8 cellular contexts compared by ENCODE assay signal in the genomic region with DNA sequence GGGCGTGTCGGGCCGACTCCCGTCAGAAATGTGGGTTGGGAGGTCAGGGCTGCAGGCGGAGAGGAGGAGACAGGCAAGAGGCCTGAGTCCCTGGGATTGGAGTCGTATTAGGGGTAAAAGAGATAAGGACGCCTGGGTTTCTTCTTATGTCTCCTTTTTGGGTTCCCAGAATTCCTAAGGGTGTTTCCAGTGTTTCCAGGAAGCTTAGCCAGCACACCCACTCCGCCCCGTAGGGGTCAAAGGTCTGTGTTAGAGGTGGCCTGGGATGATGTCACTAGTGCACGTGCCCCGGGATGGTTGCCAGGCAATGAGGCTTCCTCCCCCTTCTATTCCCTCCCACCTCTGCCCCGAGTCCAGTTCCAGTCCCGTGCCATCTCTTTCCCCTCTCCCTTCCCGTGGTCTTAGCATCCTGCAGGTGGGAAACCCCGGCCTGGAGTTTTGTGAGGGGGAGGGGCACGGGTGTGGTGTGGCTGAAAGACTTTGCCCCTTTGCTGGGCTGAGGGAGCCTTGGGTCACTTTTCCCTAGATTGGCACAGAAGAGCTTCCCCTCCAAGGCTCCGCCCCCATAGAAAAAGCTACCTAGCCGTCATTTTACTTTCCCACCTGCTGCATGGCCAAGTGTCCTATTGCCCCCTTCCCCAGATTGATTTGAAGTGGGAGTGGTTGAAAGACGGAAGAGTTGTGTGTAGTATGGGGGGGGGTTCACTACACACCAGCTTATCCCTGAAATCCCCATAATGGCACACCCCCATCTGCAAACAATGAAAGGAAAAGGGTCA. TPM values are rescaled to one million over a fixed set of nuclear protein-coding genes. Genes with fewer than 3 reads are reported as not detected.
DNase-seq lines count a peak whose midpoint lies in the region; ATAC-seq and TF ChIP-seq lines count a peak whose summit lies in the region.

No MANE protein-coding gene starts in this region.

- DNase-seq in BE2C, result peak; percentile 91
- DNase-seq in NCI-H524 (lab: John Stamatoyannopoulos, UW), result peak; percentile 84 to 89
- peak; percentile 46 to 67 for DNase-seq in activated CD4-positive, alpha-beta T cell treated with anti-CD3 and anti-CD28 coated beads for 4 hours
- DNase-seq in stimulated activated CD4-positive, alpha-beta T cell treated with anti-CD3 and anti-CD28 coated beads, Interleukin-2, amount 100 ng/mL, for 48 hours, result peak; percentile 46 to 58

- H3K9me3 ChIP-seq in BE2C (no peaks in the 10 kb centered on the region), ectodermal cell (ENCODE audit: control insufficient read depth, low read length) (no peaks in the 10 kb centered on the region), liver (ENCODE audit: control insufficient read depth in 4 of 4, low read length in 3 of 4) (no peaks in the 10 kb centered on the region)

- TF ChIP-seq RAD21 in liver (IDR thresholded peaks at IDR 0.05), result peak; percentile 41 to 56

- H3K27me3 ChIP-seq in BE2C (no peaks in the 10 kb centered on the region), ectodermal cell (ENCODE audit: control insufficient read depth, insufficient read depth, low read length, poor library complexity, severe bottlenecking) (peaks cover 17% of the 10 kb centered on the region), liver (ENCODE audit: control insufficient read depth in 4 of 4, insufficient read depth in 4 of 4, low read length in 3 of 4) (no peaks in the 10 kb centered on the region)

- ATAC-seq in HG03196 (IDR thresholded peaks at IDR 0.05; ENCODE audit: unreplicated experiment) (peak; percentile 18), GM19463 (IDR thresholded peaks at IDR 0.05; ENCODE audit: unreplicated experiment) (no peak)

- peak overlapping the region; percentile 81 for H3K4me3 ChIP-seq in BE2C (ENCODE audit: low read depth, low read length)
- peak overlapping the region; percentile 83 for H3K4me3 ChIP-seq in ectodermal cell (ENCODE audit: insufficient read depth, low read depth, low read length)
- peak overlapping the region; percentile 56 to 59 (median 59) for H3K4me3 ChIP-seq in liver (ENCODE audit: low read depth in 1 of 3, low read length in 3 of 3)

- 0% methylated on average over 16 to 18 of the region's 19 CpGs for WGBS in ectodermal cell, 2 experiments
- WGBS in liver, result 2% methylated on average over 19 of the region's 19 CpGs

- H3K36me3 ChIP-seq in BE2C (peaks cover 8% of the 10 kb centered on the region), ectodermal cell (ENCODE audit: control insufficient read depth, insufficient read depth, low read length) (peaks cover 4% of the 10 kb centered on the region), liver (ENCODE audit: control insufficient read depth in 4 of 4, insufficient read depth in 3 of 4, low read depth in 1 of 4, low read length in 3 of 4) (no peaks in the 10 kb centered on the region)

- TF ChIP-seq CTCF in BE2C (IDR thresholded peaks at IDR 0.05; ENCODE audit: low read depth, low read length) (no peak), liver (IDR thresholded peaks at IDR 0.05; ENCODE audit: low read depth, low read length, missing input control) (no peak)

- H3K4me1 ChIP-seq in BE2C, result peaks cover 6% of the 10 kb centered on the region
- peaks cover 42% of the 10 kb centered on the region for H3K4me1 ChIP-seq in ectodermal cell (ENCODE audit: control insufficient read depth, insufficient read depth, low read length)
- peaks cover 7 to 70% (median 49%) of the 10 kb centered on the region in 4 donors for H3K4me1 ChIP-seq in liver (ENCODE audit: control insufficient read depth in 4 of 4, insufficient read depth in 4 of 4, low read length in 3 of 4)

- peak overlapping the region; percentile 94 for H3K27ac ChIP-seq in ectodermal cell (ENCODE audit: insufficient read depth, low read depth, low read length, poor library complexity, severe bottlenecking)
- peak overlapping the region; percentile 98 to 99 for H3K27ac ChIP-seq in liver (ENCODE audit: low read depth in 1 of 2, low read length in 2 of 2)

- H3K9ac ChIP-seq in liver (ENCODE audit: low read depth in 1 of 2, low read length in 2 of 2), result peak overlapping the region; percentile 64 to 71

TF ChIP-seq in liver, 16 proteins besides CTCF, POLR2A, EP300 and RAD21 (continues in another document):
- TF ChIP-seq NR2F2 (IDR thresholded peaks at IDR 0.05) (peak; percentile 100), HNF4A (conservative IDR thresholded peaks at IDR 0.05) (peak; percentile 96 to 97), FOXA1 (IDR thresholded peaks at IDR 0.05) (peak; percentile 72), HNF4G (IDR thresholded peaks at IDR 0.05) (peak; percentile 99), YY1 (IDR thresholded peaks at IDR 0.05) (peak; percentile 83), JUND (IDR thresholded peaks at IDR 0.05) (peak; percentile 98 to 99), GABPA (IDR thresholded peaks at IDR 0.05 in 1 of 2, conservative IDR thresholded peaks at IDR 0.05 in 1 of 2) (peak; percentile 26 to 80), EGR1 (IDR thresholded peaks at IDR 0.05; ENCODE audit: low read depth in 2 of 2) (peak; percentile 85 to 98), TAF1 (conservative IDR thresholded peaks at IDR 0.05) (peak; percentile 29), FOXA2 (IDR thresholded peaks at IDR 0.05) (peak; percentile 38), RXRA (IDR thresholded peaks at IDR 0.05) (peak; percentile 94)
- TF ChIP-seq, protein P1, sequence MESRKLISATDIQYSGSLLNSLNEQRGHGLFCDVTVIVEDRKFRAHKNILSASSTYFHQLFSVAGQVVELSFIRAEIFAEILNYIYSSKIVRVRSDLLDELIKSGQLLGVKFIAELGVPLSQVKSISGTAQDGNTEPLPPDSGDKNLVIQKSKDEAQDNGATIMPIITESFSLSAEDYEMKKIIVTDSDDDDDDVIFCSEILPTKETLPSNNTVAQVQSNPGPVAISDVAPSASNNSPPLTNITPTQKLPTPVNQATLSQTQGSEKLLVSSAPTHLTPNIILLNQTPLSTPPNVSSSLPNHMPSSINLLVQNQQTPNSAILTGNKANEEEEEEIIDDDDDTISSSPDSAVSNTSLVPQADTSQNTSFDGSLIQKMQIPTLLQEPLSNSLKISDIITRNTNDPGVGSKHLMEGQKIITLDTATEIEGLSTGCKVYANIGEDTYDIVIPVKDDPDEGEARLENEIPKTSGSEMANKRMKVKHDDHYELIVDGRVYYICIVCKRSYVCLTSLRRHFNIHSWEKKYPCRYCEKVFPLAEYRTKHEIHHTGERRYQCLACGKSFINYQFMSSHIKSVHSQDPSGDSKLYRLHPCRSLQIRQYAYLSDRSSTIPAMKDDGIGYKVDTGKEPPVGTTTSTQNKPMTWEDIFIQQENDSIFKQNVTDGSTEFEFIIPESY (IDR thresholded peaks at IDR 0.05), result peak; percentile 95
- TF ChIP-seq, protein P2, sequence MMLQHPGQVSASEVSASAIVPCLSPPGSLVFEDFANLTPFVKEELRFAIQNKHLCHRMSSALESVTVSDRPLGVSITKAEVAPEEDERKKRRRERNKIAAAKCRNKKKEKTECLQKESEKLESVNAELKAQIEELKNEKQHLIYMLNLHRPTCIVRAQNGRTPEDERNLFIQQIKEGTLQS (IDR thresholded peaks at IDR 0.05), result peak; percentile 94
- TF ChIP-seq, protein P3, sequence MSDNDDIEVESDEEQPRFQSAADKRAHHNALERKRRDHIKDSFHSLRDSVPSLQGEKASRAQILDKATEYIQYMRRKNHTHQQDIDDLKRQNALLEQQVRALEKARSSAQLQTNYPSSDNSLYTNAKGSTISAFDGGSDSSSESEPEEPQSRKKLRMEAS (IDR thresholded peaks at IDR 0.05), result peak; percentile 99

RNA-seq across cellular contexts. Expression of a gene that starts 2.8 kb away (rescaled TPM):
- polyA plus RNA-seq in BE2C (2012; ENCODE audit: insufficient read depth, insufficient read length, low read depth), result 28.2 TPM
- 30.3 TPM for polyA plus RNA-seq in ectodermal cell (2013, experiment 1 of 4)
- 36.4 TPM for polyA plus RNA-seq in ectodermal cell (2013, experiment 2 of 4)
- polyA plus RNA-seq in ectodermal cell (2013, experiment 3 of 4), result 32.0 TPM
- 34.0 TPM for polyA plus RNA-seq in ectodermal cell (2013, experiment 4 of 4)
- 10 to 100 TPM in 1 of 2 donors, 1 to 10 TPM in 1; 3.5 to 11.5 TPM for total RNA-seq in liver
- polyA plus RNA-seq in liver, result 1 to 10 TPM; 2.5 to 3.2 TPM

RNA-seq across cellular contexts. Expression of a gene that starts 18.1 kb away (rescaled TPM):
- polyA plus RNA-seq in BE2C (2012; ENCODE audit: insufficient read depth, insufficient read length, low read depth), result 98.8 TPM
- polyA plus RNA-seq in ectodermal cell (2013, experiment 1 of 4), result 67.3 TPM
- 77.7 TPM for polyA plus RNA-seq in ectodermal cell (2013, experiment 2 of 4)
- polyA plus RNA-seq in ectodermal cell (2013, experiment 3 of 4), result 52.8 TPM
- 61.1 TPM for polyA plus RNA-seq in ectodermal cell (2013, experiment 4 of 4)
- 1 to 10 TPM in 1 of 2 donors, under 1 TPM in 1; 0.65 to 4.0 TPM for total RNA-seq in liver
- polyA plus RNA-seq in liver, result 1 to 10 TPM; 3.3 to 4.6 TPM

RNA-seq across cellular contexts. Expression of a gene that starts 20.6 kb away (rescaled TPM):
- polyA plus RNA-seq in BE2C (2012; ENCODE audit: insufficient read depth, insufficient read length, low read depth), result 331 TPM
- 46.7 TPM for polyA plus RNA-seq in ectodermal cell (2013, experiment 1 of 4)
- polyA plus RNA-seq in ectodermal cell (2013, experiment 2 of 4), result 34.2 TPM
- polyA plus RNA-seq in ectodermal cell (2013, experiment 3 of 4), result 55.3 TPM
- 48.9 TPM for polyA plus RNA-seq in ectodermal cell (2013, experiment 4 of 4)
- total RNA-seq in liver, result 10 to 100 TPM; 24.3 to 72.0 TPM
- 100 to 1,000 TPM in 1 of 2 donors, 10 to 100 TPM in 1; 41.6 to 118 TPM for polyA plus RNA-seq in liver

RNA-seq across cellular contexts. Expression of a gene that starts 21.0 kb away (rescaled TPM):
- polyA plus RNA-seq in BE2C (2012; ENCODE audit: insufficient read depth, insufficient read length, low read depth), result 21.6 TPM
- 22.6 TPM for polyA plus RNA-seq in ectodermal cell (2013, experiment 1 of 4)
- 28.3 TPM for polyA plus RNA-seq in ectodermal cell (2013, experiment 2 of 4)
- polyA plus RNA-seq in ectodermal cell (2013, experiment 3 of 4), result 13.4 TPM
- polyA plus RNA-seq in ectodermal cell (2013, experiment 4 of 4), result 16.9 TPM
- 10 to 100 TPM in 1 of 2 donors, 1 to 10 TPM in 1; 4.4 to 12.0 TPM for total RNA-seq in liver
- polyA plus RNA-seq in liver, result 1 to 10 TPM; 2.5 to 8.8 TPM

RNA-seq across cellular contexts. Expression of a gene that starts 51.8 kb away (rescaled TPM):
- polyA plus RNA-seq in BE2C (2012; ENCODE audit: insufficient read depth, insufficient read length, low read depth), result 66.8 TPM
- 32.7 TPM for polyA plus RNA-seq in ectodermal cell (2013, experiment 1 of 4)
- polyA plus RNA-seq in ectodermal cell (2013, experiment 2 of 4), result 34.6 TPM
- polyA plus RNA-seq in ectodermal cell (2013, experiment 3 of 4), result 32.8 TPM
- polyA plus RNA-seq in ectodermal cell (2013, experiment 4 of 4), result 34.2 TPM
- 10 to 100 TPM; 11.0 to 14.4 TPM for total RNA-seq in liver
- 1 to 10 TPM; 1.9 to 3.4 TPM for polyA plus RNA-seq in liver
